25 cellular contexts compared by ENCODE assay signal in genomic region chrX:63810746-63811145, GRCh38.
"Had no signal": no experiment of that assay in that cellular context is flagged by ENCODE, and none has a peak within 500 bp of the region (broad histone marks: within the 10 kb centered on the region; RNA-seq: fewer than 3 reads in every experiment).

No MANE protein-coding gene starts in this region.

- H3K4me3 ChIP-seq: K562, PC-9, SJCRH30, SK-N-MC had no signal

- H3K9me3 ChIP-seq: SJCRH30 had no signal

- H3K27ac ChIP-seq: PC-9, RWPE1, SJCRH30, SK-N-MC had no signal

- H3K36me3 ChIP-seq: SJCRH30 had no signal

- H3K27me3 ChIP-seq: SJCRH30 had no signal

- H3K4me1 ChIP-seq: SJCRH30 had no signal

- DNase-seq: Kasumi-1, KG1, MM.1S, MV-4-11, NCI-H1092, NCI-H1417 treated with DMSO at 0.1 percent for 48 hours, NCI-H1694 treated with DMSO at 0.1 percent for 48 hours, NCI-H187 treated with DMSO at 0.1 percent for 48 hours, NCI-H2029, NCI-H2081, NCI-H2171 treated with DMSO at 0.1 percent for 48 hours, NCI-H2227 treated with DMSO at 0.1 percent for 48 hours, NCI-H345, NCI-H446, NCI-H510A treated with DMSO at 0.1 percent for 48 hours, NCI-H524 treated with DMSO at 0.1 percent for 48 hours, NCI-H526 treated with DMSO at 0.1 percent for 48 hours, NCI-H774, PC-9, SHP77, SIG-M5, SJCRH30 had no signal
